In the genomic region with DNA sequence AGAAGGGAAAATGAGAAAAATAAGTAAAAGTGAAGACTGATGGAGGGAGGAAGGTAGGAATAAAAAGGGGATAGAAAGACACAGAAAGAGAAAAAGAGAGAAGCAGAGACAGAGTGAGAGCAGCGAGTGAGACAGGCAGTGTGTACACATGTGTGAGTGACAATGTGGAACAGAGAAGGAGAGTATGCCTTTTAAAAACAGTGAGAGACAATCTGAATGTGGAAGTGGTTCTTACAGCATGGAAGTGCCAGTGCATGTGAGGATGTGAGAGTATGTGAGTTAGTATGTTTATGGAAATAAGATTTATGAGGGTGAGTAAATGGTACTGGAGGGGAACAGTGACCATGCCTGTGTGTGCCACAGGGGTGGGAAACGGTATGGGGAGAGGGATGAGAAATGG, we compare ENCODE assay signal across 12 cellular contexts. TPM values are rescaled to one million over a fixed set of nuclear protein-coding genes. Genes with fewer than 3 reads are reported as not detected.
DNase-seq lines count a peak whose midpoint lies in the region; ATAC-seq and TF ChIP-seq lines count a peak whose summit lies in the region.
"Had no signal": no experiment of that assay in that cellular context is flagged by ENCODE, and none has a peak within 500 bp of the region (broad histone marks: within the 10 kb centered on the region; RNA-seq: fewer than 3 reads in every experiment).

No MANE protein-coding gene starts in this region.

- peak overlapping the region; percentile 57 for H3K4me3 ChIP-seq in right cardiac atrium (ENCODE audit: low read length)
- peak overlapping the region; percentile 68 for H3K4me3 ChIP-seq in astrocyte of the cerebellum (ENCODE audit: low read depth, low read length)
- H3K4me3 ChIP-seq in uterus, result peak overlapping the region in 1 of 2 donors; percentile 65

- H3K27me3 ChIP-seq in right cardiac atrium (ENCODE audit: control insufficient read depth, insufficient read depth) (no peaks in the 10 kb centered on the region), uterus (no peaks in the 10 kb centered on the region)

- H3K36me3 ChIP-seq in uterus, result no peaks in the 10 kb centered on the region

- H3K4me3 Mint-ChIP-seq in memory B cell, result peak overlapping the region; percentile 19

- H3K36me3 Mint-ChIP-seq in memory B cell, result peaks cover 2% of the 10 kb centered on the region

- H3K9me3 ChIP-seq in right cardiac atrium (ENCODE audit: control insufficient read depth, low read length), result no peaks in the 10 kb centered on the region
- no peaks in the 10 kb centered on the region for H3K9me3 ChIP-seq in uterus

- DNase-seq in right cardiac atrium (no peak), Right ventricle myocardium inferior (ENCODE audit: missing footprints) (no peak), astrocyte of the cerebellum (ENCODE audit: low read depth) (no peak), memory B cell (ENCODE audit: low spot score in 2 of 2) (no peak), uterus (no peak), RPMI8226 (no peak), NCI-H2196 treated with DMSO at 0.1 percent for 48 hours (lab: John Stamatoyannopoulos, UW; ENCODE audit: unreplicated experiment) (no peak)
- DNase-seq: activated CD4-positive, alpha-beta T cell treated with anti-CD3 and anti-CD28 coated beads for 4 hours; NCI-H2029 had no signal

- TF ChIP-seq CTCF in astrocyte of the cerebellum (IDR thresholded peaks at IDR 0.05; ENCODE audit: low read depth, low read length, missing control alignments) (no peak), uterus (IDR thresholded peaks at IDR 0.05) (no peak)

- no peak for ATAC-seq in right cardiac atrium
- ATAC-seq in Right ventricle myocardium inferior, result no peak
- no peak for ATAC-seq in memory B cell (ENCODE audit: low read depth)
- no peak for ATAC-seq in HG03139 (IDR thresholded peaks at IDR 0.05; ENCODE audit: unreplicated experiment)
- ATAC-seq: HCT116 had no signal

- 16% methylated on average over 2 of the region's 2 CpGs for WGBS in right cardiac atrium

- H3K27me3 Mint-ChIP-seq in memory B cell, result peaks cover 8% of the 10 kb centered on the region

- intact Hi-C loops in right cardiac atrium (cut with DNase I), result no loop called here
- intact Hi-C loops in Right ventricle myocardium inferior (cut with DNase I), result loop anchor here (10.0 kb wide), 2 partner anchors 156 to 426 kb away; no protein-coding TSS in a partner anchor
- intact Hi-C loops in uterus (cut with DNase I; ENCODE audit: low total_unique reads), result no loop called here

- no peak overlapping the region for H3K27ac Mint-ChIP-seq in memory B cell

- in situ Hi-C loops in astrocyte of the cerebellum (cut with HindIII; ENCODE audit: low sequenced_read_pairs), result no loop called here

- TF ChIP-seq POLR2A in uterus (IDR thresholded peaks at IDR 0.05), result no peak

- no peaks in the 10 kb centered on the region for H3K9me3 Mint-ChIP-seq in memory B cell

- H3K4me1 Mint-ChIP-seq in memory B cell, result peaks cover 13% of the 10 kb centered on the region

- H3K27ac ChIP-seq in right cardiac atrium (ENCODE audit: low read length), result no peak overlapping the region
- H3K27ac ChIP-seq in uterus, result peak overlapping the region; percentile 84 to 86
- H3K27ac ChIP-seq: epithelial cell of prostate had no signal

- H3K4me1 ChIP-seq in right cardiac atrium (ENCODE audit: control insufficient read depth, insufficient read depth, low read length), result no peaks in the 10 kb centered on the region
- H3K4me1 ChIP-seq in uterus, result no peaks in the 10 kb centered on the region

RNA-seq across cellular contexts. Expression of a gene that starts 1.2 kb away (rescaled TPM):
- total RNA-seq in right cardiac atrium (10 to 100 TPM; 17.2 to 26.1 (median 24.9) TPM), Right ventricle myocardium inferior (15.2 TPM), uterus (10 to 100 TPM in 3 of 4 donors, 1 to 10 TPM in 1; 6.7 to 42.9 (median 33.3) TPM)
- polyA plus RNA-seq in right cardiac atrium, result 9.1 TPM
